ENCODE assay signal across 8 cellular contexts in the genomic region with DNA sequence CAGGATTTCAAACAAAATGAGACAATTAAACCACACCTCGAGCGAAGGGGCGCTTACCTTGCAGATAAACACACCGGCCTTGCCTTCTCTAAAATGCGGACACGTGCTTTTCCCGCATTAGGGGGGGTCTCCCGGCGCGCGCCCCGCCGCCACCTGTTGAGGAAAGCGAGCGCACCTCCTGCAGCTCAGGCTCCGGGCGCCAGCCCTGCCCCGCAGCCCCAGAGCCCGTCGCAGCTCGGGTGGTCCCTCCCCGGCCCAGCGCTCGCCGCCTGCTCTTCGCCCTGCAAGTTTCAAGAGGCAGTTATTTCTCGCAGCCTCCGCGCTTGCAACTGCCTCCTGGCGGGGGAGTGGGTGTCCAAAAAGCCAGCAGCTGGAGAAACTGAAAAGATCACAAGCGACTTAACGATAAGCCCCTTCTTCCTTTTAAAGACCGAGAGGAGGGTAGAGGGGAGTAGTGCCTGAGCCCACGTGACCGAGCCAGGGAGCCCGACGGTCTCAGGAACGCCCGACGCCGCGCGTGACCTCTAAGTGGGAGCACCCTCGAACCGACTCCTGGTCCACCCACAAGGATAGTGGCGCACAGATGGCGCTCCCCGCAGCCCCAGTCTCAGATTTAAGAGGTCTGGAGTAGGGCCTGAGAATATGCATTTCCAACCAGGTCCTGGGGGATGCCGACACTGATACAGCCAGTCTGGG. TPM values are rescaled to one million over a fixed set of nuclear protein-coding genes. Genes with fewer than 3 reads are reported as not detected.
DNase-seq lines count a peak whose midpoint lies in the region; ATAC-seq and TF ChIP-seq lines count a peak whose summit lies in the region.

A gene (minus strand): TSS at position 396 of the 696 bp plus-strand sequence. CDS start 11,386 bp downstream, outside the sequence.

- H4K20me1 ChIP-seq in DND-41 (ENCODE audit: insufficient read depth, low read length) = no peaks in the 10 kb centered on the region

- CTCF ChIA-PET in activated B cell treated with CpG ODN at 0.5 μM for 24 hours (lab: Charles Lee) = interaction anchor here (0.7 to 5.3 kb wide), 33 partner anchors 9 to 499 kb away, joined by 3 to 56 read pairs (median 6); a partner anchor contains a TSS

- H3K36me3 Mint-ChIP-seq in activated B cell treated with CpG ODN at 0.5 μM for 24 hours (ENCODE audit: low read depth) = peaks cover 6% of the 10 kb centered on the region
- no peaks in the 10 kb centered on the region for H3K36me3 Mint-ChIP-seq in endodermal cell (ENCODE audit: low read depth)

- H3K27me3 Mint-ChIP-seq in activated B cell treated with CpG ODN at 0.5 μM for 24 hours (no peaks in the 10 kb centered on the region), endodermal cell (ENCODE audit: insufficient read depth) (peaks cover 32% of the 10 kb centered on the region)

- TF ChIP-seq CTCF in DND-41 (IDR thresholded peaks at IDR 0.05; ENCODE audit: borderline replicate concordance, extremely low read depth, low read length, poor library complexity, severe bottlenecking) (peak; percentile 19), activated B cell treated with CpG ODN at 0.5 μM for 24 hours (IDR thresholded peaks at IDR 0.05) (no peak), endodermal cell (conservative IDR thresholded peaks at IDR 0.05) (peak; percentile 33)

- H3K27ac ChIP-seq in DND-41 (ENCODE audit: low read length) (no peak within 1 kb of the TSS), endodermal cell (ENCODE audit: low read depth, low read length) (no peak within 1 kb of the TSS), muscle layer of colon (ENCODE audit: low read depth, low read length) (no peak within 1 kb of the TSS)

- peak; percentile 68 for ATAC-seq in DND-41 (ENCODE audit: insufficient read depth, low read depth)
- peak; percentile 25 for ATAC-seq in GM19467 (IDR thresholded peaks at IDR 0.05; ENCODE audit: unreplicated experiment)
- peak; percentile 58 for ATAC-seq in activated B cell treated with CpG ODN at 0.5 μM for 24 hours (ENCODE audit: low read depth)

- H3K4me1 ChIP-seq in DND-41 (ENCODE audit: insufficient read depth, low read length) (peaks cover 19% of the 10 kb centered on the region), endodermal cell (ENCODE audit: control insufficient read depth, insufficient read depth, low read length) (peaks cover 3% of the 10 kb centered on the region), muscle layer of colon (ENCODE audit: insufficient read depth, low read length) (peaks cover 14% of the 10 kb centered on the region)

- H3K4me2 ChIP-seq in DND-41 (ENCODE audit: insufficient read depth, low read length) = peak within 1 kb of the TSS; percentile 93

- H2AFZ ChIP-seq in DND-41 (ENCODE audit: low read depth, low read length) = peak within 1 kb of the TSS; percentile 78

- POLR2A ChIA-PET in activated B cell treated with CpG ODN at 0.5 μM for 24 hours (lab: Charles Lee) = interaction anchor here (0.6 to 3.5 kb wide), 20 partner anchors 9 to 751 kb away, joined by 3 to 77 read pairs (median 5); a partner anchor contains a TSS

- intact Hi-C loops in activated B cell treated with CpG ODN at 0.5 μM for 24 hours (cut with micrococcal nuclease) = loop anchor here (1.0 kb wide), 8 partner anchors 58 to 495 kb away; no protein-coding TSS in a partner anchor

- H3K27me3 ChIP-seq in DND-41 (ENCODE audit: insufficient read depth, low read length, poor library complexity) = peaks cover 33% of the 10 kb centered on the region
- peaks cover 50% of the 10 kb centered on the region for H3K27me3 ChIP-seq in endodermal cell (ENCODE audit: control insufficient read depth, insufficient read depth, low read length, poor library complexity, severe bottlenecking)
- H3K27me3 ChIP-seq in muscle layer of colon (ENCODE audit: control insufficient read depth in 1 of 2, insufficient read depth in 2 of 2, low read length in 2 of 2) = peaks cover 25 to 34% of the 10 kb centered on the region in 2 donors

- no peaks in the 10 kb centered on the region for H3K9me3 Mint-ChIP-seq in activated B cell treated with CpG ODN at 0.5 μM for 24 hours
- H3K9me3 Mint-ChIP-seq in endodermal cell = no peaks in the 10 kb centered on the region

- peak within 1 kb of the TSS; percentile 91 for H3K4me3 Mint-ChIP-seq in activated B cell treated with CpG ODN at 0.5 μM for 24 hours
- peak within 1 kb of the TSS; percentile 55 for H3K4me3 Mint-ChIP-seq in endodermal cell

- H3K4me3 ChIP-seq in DND-41 (ENCODE audit: low read depth in 1 of 2, low read length in 2 of 2) (peak within 1 kb of the TSS in 1 of 2 experiments; percentile 57; a peak in 3 of 4 replicates), endodermal cell (ENCODE audit: low read length) (peak within 1 kb of the TSS; percentile 75), muscle layer of colon (ENCODE audit: low read depth in 1 of 2, low read length in 2 of 2) (peak within 1 kb of the TSS; percentile 33 to 43)

- H3K36me3 ChIP-seq in DND-41 (ENCODE audit: insufficient read depth, low read length) = no peaks in the 10 kb centered on the region
- no peaks in the 10 kb centered on the region for H3K36me3 ChIP-seq in endodermal cell (ENCODE audit: control insufficient read depth, insufficient read depth, low read length)
- H3K36me3 ChIP-seq in muscle layer of colon (ENCODE audit: insufficient read depth, low read length) = no peaks in the 10 kb centered on the region

- H3K27ac Mint-ChIP-seq in activated B cell treated with CpG ODN at 0.5 μM for 24 hours = peak within 1 kb of the TSS; percentile 80
- no peak within 1 kb of the TSS for H3K27ac Mint-ChIP-seq in endodermal cell

- H3K9ac ChIP-seq in DND-41 (ENCODE audit: low read depth, low read length) (peak within 1 kb of the TSS; percentile 25; the same call in 1 of the 2 replicates), endodermal cell (ENCODE audit: extremely low read depth, low read length, poor library complexity, severe bottlenecking) (no peak within 1 kb of the TSS), muscle layer of colon (ENCODE audit: low read length) (no peak within 1 kb of the TSS)

- H3K4me1 Mint-ChIP-seq in activated B cell treated with CpG ODN at 0.5 μM for 24 hours (peaks cover 23% of the 10 kb centered on the region), endodermal cell (peaks cover 9% of the 10 kb centered on the region)

- H3K9me3 ChIP-seq in DND-41 (ENCODE audit: insufficient read depth, low read length, severe bottlenecking) (no peaks in the 10 kb centered on the region), endodermal cell (ENCODE audit: control insufficient read depth, low read length) (no peaks in the 10 kb centered on the region), muscle layer of colon (ENCODE audit: low read length) (no peaks in the 10 kb centered on the region)

- DNase-seq in DND-41 = peak; percentile 52
- peak in 40 of 76 experiments; percentile 7 to 61 (median 36) for DNase-seq in HUDEP-2 (lab: John Stamatoyannopoulos, UW; ENCODE audit: unreplicated experiment in 76 of 76)
- DNase-seq in activated B cell treated with CpG ODN at 0.5 μM for 24 hours = peak; percentile 60
- peak; percentile 80 for DNase-seq in endodermal cell
- DNase-seq in ureter (ENCODE audit: low spot score) = peak; percentile 44
- DNase-seq in SKM-1 (lab: John Stamatoyannopoulos, UW; ENCODE audit: unreplicated experiment) = no peak

- no peaks in the 10 kb centered on the region for H3K79me2 ChIP-seq in DND-41 (ENCODE audit: insufficient read depth, low read length)

- WGBS in endodermal cell (ENCODE audit: insufficient coverage in 1 of 2, insufficient read length in 1 of 2), 2 experiments = 4% methylated on average over 23 to 49 of the region's 49 CpGs

RNA-seq across cellular contexts. Expression of the gene that starts here (rescaled TPM):
- total RNA-seq in activated B cell treated with CpG ODN at 0.5 μM for 24 hours = 17.0 and 23.2 TPM in 2 replicates
- under 1 TPM; 0.57 to 0.66 TPM for total RNA-seq in endodermal cell
- 0.11 TPM for polyA plus RNA-seq in endodermal cell (2013, experiment 1 of 2)
- polyA plus RNA-seq in endodermal cell (2013, experiment 2 of 2) = 0.21 TPM
- 14.5 TPM for total RNA-seq in ureter

Comparison
In these comparisons a context has a peak if more than half of its experiments do, and no peak if none do; other contexts are left out.
1. Peak in DNase-seq and H3K4me3 ChIP-seq in endodermal cell; RNA of the gene not detected or under 1 TPM.